12 cellular contexts compared by ENCODE assay signal in the genomic region with DNA sequence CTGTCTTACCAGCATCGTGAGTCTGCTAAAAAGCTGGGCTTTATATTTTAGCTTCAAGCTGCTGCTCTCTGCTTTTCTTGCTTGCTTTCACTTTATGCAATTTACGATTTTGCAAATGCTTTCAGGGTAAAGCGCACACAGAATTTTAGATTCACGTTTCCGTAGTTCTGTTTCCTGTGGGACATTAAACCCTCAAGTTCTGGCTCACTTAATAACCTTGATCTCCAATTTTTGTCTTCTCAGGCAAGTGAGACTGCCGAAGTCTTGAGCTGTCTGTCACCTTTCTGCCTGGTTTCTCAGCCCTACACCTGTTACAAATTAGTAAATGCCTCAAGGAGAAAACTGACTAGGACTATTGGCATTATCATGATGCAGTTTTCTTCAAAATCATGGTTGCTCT.
A peak's percentile ranks its signal among the peaks of the same experiment; 100 is the strongest.
DNase-seq lines count a peak whose midpoint lies in the region; TF ChIP-seq lines count a peak whose summit lies in the region.
"Had no signal": no experiment of that assay in that cellular context is flagged by ENCODE, and none has a peak within 500 bp of the region (broad histone marks: within the 10 kb centered on the region; RNA-seq: fewer than 3 reads in every experiment).

No MANE protein-coding gene starts in this region.

- H3K27ac Mint-ChIP-seq in CD8-positive, alpha-beta memory T cell, result peak overlapping the region in 7 of 8 donors; percentile 13 to 77 (median 66)

- H3K4me3 ChIP-seq in CD8-positive, alpha-beta memory T cell (ENCODE audit: low read length), result peak overlapping the region; percentile 40
- H3K4me3 ChIP-seq in OCI-LY3 (ENCODE audit: low read length) (peak overlapping the region; percentile 64), epithelial cell of proximal tubule (ENCODE audit: low read depth, low read length) (peak overlapping the region; percentile 33), skeletal muscle tissue (ENCODE audit: low read length in 3 of 3) (peak overlapping the region in 2 of 3 donors; percentile 4 to 38), WERI-Rb-1 (ENCODE audit: low read depth, low read length) (no peak overlapping the region), thyroid gland (replicated peaks in 1 of 3) (no peak overlapping the region)
- H3K4me3 ChIP-seq: lung had no signal

- peak overlapping the region; percentile 52 for H2AFZ ChIP-seq in OCI-LY3 (ENCODE audit: low read depth, low read length)

- POLR2A ChIA-PET in CD8-positive, alpha-beta memory T cell (lab: Charles Lee), result no interaction called here

- no peaks in the 10 kb centered on the region for H3K36me3 ChIP-seq in CD8-positive, alpha-beta memory T cell (ENCODE audit: insufficient read depth, low read length)
- H3K36me3 ChIP-seq in OCI-LY3 (replicated peaks; ENCODE audit: low read depth, low read length), result no peaks in the 10 kb centered on the region
- H3K36me3 ChIP-seq in skeletal muscle tissue (ENCODE audit: control insufficient read depth in 3 of 3, insufficient read depth in 3 of 3, low read length in 3 of 3), result no peaks in the 10 kb centered on the region
- no peaks in the 10 kb centered on the region for H3K36me3 ChIP-seq in WERI-Rb-1
- no peaks in the 10 kb centered on the region for H3K36me3 ChIP-seq in thyroid gland
- H3K36me3 ChIP-seq: stomach had no signal

- peak overlapping the region; percentile 77 for H3K4me2 ChIP-seq in OCI-LY3 (ENCODE audit: low read length)

- CTCF ChIA-PET in CD8-positive, alpha-beta memory T cell (lab: Charles Lee), result interaction anchor here (1.4 kb wide), 1 partner anchor 10 kb away, joined by 3 read pairs; no protein-coding TSS in a partner anchor

- peak overlapping the region; percentile 52 to 80 (median 73) for H3K4me3 Mint-ChIP-seq in CD8-positive, alpha-beta memory T cell

- H3K9ac ChIP-seq in OCI-LY3 (ENCODE audit: low read length) (peak overlapping the region; percentile 9), skeletal muscle tissue (ENCODE audit: low read depth in 1 of 3, low read length in 3 of 3) (peak overlapping the region in 2 of 3 donors; percentile 4 to 9)

- H3K9me3 ChIP-seq in CD8-positive, alpha-beta memory T cell (ENCODE audit: low read length), result no peaks in the 10 kb centered on the region
- H3K9me3 ChIP-seq in OCI-LY3 (ENCODE audit: insufficient read depth, low read length) (peaks cover 3% of the 10 kb centered on the region; the same call in 1 of the 2 replicates), skeletal muscle tissue (ENCODE audit: control insufficient read depth in 3 of 3, low read length in 3 of 3) (no peaks in the 10 kb centered on the region), WERI-Rb-1 (ENCODE audit: severe bottlenecking) (no peaks in the 10 kb centered on the region), thyroid gland (no peaks in the 10 kb centered on the region)
- H3K9me3 ChIP-seq: stomach had no signal

- peaks cover 0 to 1% (median 0%) of the 10 kb centered on the region in 5 donors for H3K9me3 Mint-ChIP-seq in CD8-positive, alpha-beta memory T cell

- H3K27me3 ChIP-seq in CD8-positive, alpha-beta memory T cell (ENCODE audit: insufficient read depth, low read length, poor library complexity, severe bottlenecking), result no peaks in the 10 kb centered on the region
- no peaks in the 10 kb centered on the region for H3K27me3 ChIP-seq in OCI-LY3 (ENCODE audit: low read depth, low read length)
- H3K27me3 ChIP-seq in skeletal muscle tissue (ENCODE audit: control insufficient read depth in 3 of 3, insufficient read depth in 3 of 3, low read length in 3 of 3), result no peaks in the 10 kb centered on the region
- H3K27me3 ChIP-seq in WERI-Rb-1 (ENCODE audit: insufficient read depth, low read depth, severe bottlenecking), result no peaks in the 10 kb centered on the region
- no peaks in the 10 kb centered on the region for H3K27me3 ChIP-seq in thyroid gland
- H3K27me3 ChIP-seq: stomach had no signal

- H3K4me1 ChIP-seq in CD8-positive, alpha-beta memory T cell (ENCODE audit: insufficient read depth, low read length), result peaks cover 21% of the 10 kb centered on the region
- H3K4me1 ChIP-seq in OCI-LY3 (ENCODE audit: low read length), result peaks cover 42% of the 10 kb centered on the region
- H3K4me1 ChIP-seq in skeletal muscle tissue (ENCODE audit: control insufficient read depth in 3 of 3, insufficient read depth in 3 of 3, low read length in 3 of 3), result peaks cover 9 to 16% (median 9%) of the 10 kb centered on the region in 3 donors
- H3K4me1 ChIP-seq in thyroid gland, result peaks cover 14 to 17% of the 10 kb centered on the region in 2 donors

- H3K27me3 Mint-ChIP-seq in CD8-positive, alpha-beta memory T cell, result no peaks in the 10 kb centered on the region

- 73 to 85% methylated on average over 6 of the region's 6 CpGs for WGBS in thyroid gland, 2 donors

- no peak for TF ChIP-seq CTCF in OCI-LY3 (IDR thresholded peaks at IDR 0.05; ENCODE audit: low read depth, low read length)
- TF ChIP-seq CTCF in epithelial cell of proximal tubule (conservative IDR thresholded peaks at IDR 0.05; ENCODE audit: low read depth, low read length), result no peak
- no peak for TF ChIP-seq CTCF in WERI-Rb-1 (IDR thresholded peaks at IDR 0.05; ENCODE audit: low read depth, low read length)
- TF ChIP-seq CTCF in thyroid gland (IDR thresholded peaks at IDR 0.05), result no peak

- TF ChIP-seq POLR2A in thyroid gland (IDR thresholded peaks at IDR 0.05), result no peak

- H3K27ac ChIP-seq in CD8-positive, alpha-beta memory T cell (ENCODE audit: low read depth, low read length), result no peak overlapping the region
- no peak overlapping the region for H3K27ac ChIP-seq in OCI-LY3 (ENCODE audit: low read length)
- H3K27ac ChIP-seq in skeletal muscle tissue (ENCODE audit: low read depth, low read length), result peak overlapping the region; percentile 8
- H3K27ac ChIP-seq in WERI-Rb-1, result no peak overlapping the region
- no peak overlapping the region for H3K27ac ChIP-seq in thyroid gland

- intact Hi-C loops in thyroid gland (cut with DNase I), result no loop called here

- H4K20me1 ChIP-seq in OCI-LY3 (ENCODE audit: insufficient read depth, low read length), result no peaks in the 10 kb centered on the region

- H3K36me3 Mint-ChIP-seq in CD8-positive, alpha-beta memory T cell, result no peaks in the 10 kb centered on the region

- DNase-seq in CD8-positive, alpha-beta memory T cell, result peak in 1 of 5 donors; percentile 27
- no peak for DNase-seq in epithelial cell of proximal tubule (ENCODE audit: low read depth)
- DNase-seq in DMS53 treated with DMSO at 0.1 percent for 48 hours (lab: John Stamatoyannopoulos, UW; ENCODE audit: unreplicated experiment), result no peak
- no peak for DNase-seq in WERI-Rb-1
- no peak for DNase-seq in thyroid gland
- DNase-seq: activated CD4-positive, CD25-positive, alpha-beta regulatory T cell treated with anti-CD3 and anti-CD28 coated beads, Interleukin-2, amount 50 U/mL, for 72 hours; foreskin melanocyte; NCI-H187 treated with DMSO at 0.1 percent for 48 hours; stomach had no signal

- no peaks in the 10 kb centered on the region for H3K79me2 ChIP-seq in OCI-LY3 (ENCODE audit: low read length)

- H3K4me1 Mint-ChIP-seq in CD8-positive, alpha-beta memory T cell, result peaks cover 13 to 25% (median 19%) of the 10 kb centered on the region in 3 donors

Comparison
In these comparisons a context has a peak if more than half of its experiments do, and no peak if none do; other contexts are left out.
1. H3K4me3 ChIP-seq: peak in CD8-positive, alpha-beta memory T cell (single experiment), OCI-LY3 (single experiment), epithelial cell of proximal tubule (single experiment) and skeletal muscle tissue (2 of 3); none in WERI-Rb-1 (single experiment) and thyroid gland (0 of 3).